Comparison of ENCODE assay signal across 9 cellular contexts in genomic region chr17:63497708-63498483, GRCh38. TPM values are rescaled to one million over a fixed set of nuclear protein-coding genes. Genes with fewer than 3 reads are reported as not detected.
DNase-seq lines count a peak whose midpoint lies in the region; ATAC-seq and TF ChIP-seq lines count a peak whose summit lies in the region.
"Had no signal": no experiment of that assay in that cellular context is flagged by ENCODE, and none has a peak within 500 bp of the region (broad histone marks: within the 10 kb centered on the region; RNA-seq: fewer than 3 reads in every experiment).

No MANE protein-coding gene starts in this region.

- no peaks in the 10 kb centered on the region for H3K4me1 ChIP-seq in SJCRH30

- H3K36me3 Mint-ChIP-seq in stimulated activated effector memory CD8-positive, alpha-beta T cell treated with anti-CD3 and anti-CD28 coated beads, Interleukin-12 subunit alpha, Interleukin-12 subunit beta, amount 100 ng/mL, for 72 hours = no peaks in the 10 kb centered on the region

- H3K27ac ChIP-seq in SJCRH30 = no peak overlapping the region

- DNase-seq in D341Med (ENCODE audit: low spot score) (peak; percentile 87), HEK293T (ENCODE audit: extremely low spot score) (peak; percentile 25), SJCRH30 (peak; percentile 24 to 27), kidney epithelial cell (ENCODE audit: low read depth) (no peak), hypothalamus (lab: John Stamatoyannopoulos, UW) (no peak)
- DNase-seq in stimulated activated effector memory CD8-positive, alpha-beta T cell treated with anti-CD3 and anti-CD28 coated beads, Interleukin-12 subunit alpha, Interleukin-12 subunit beta, amount 100 ng/mL, for 72 hours (ENCODE audit: low spot score in 2 of 2) = no peak

- no peak overlapping the region for H3K4me3 ChIP-seq in SJCRH30
- no peak overlapping the region for H3K4me3 ChIP-seq in kidney epithelial cell (ENCODE audit: low read depth, low read length)

- POLR2A ChIA-PET in HEK293T (lab: Yijun Ruan, JAX) = interaction anchor here (0.7 kb wide), 1 partner anchor 109 kb away, joined by 4 read pairs; no protein-coding TSS in a partner anchor

- H3K36me3 ChIP-seq in SJCRH30 = no peaks in the 10 kb centered on the region
- no peaks in the 10 kb centered on the region for H3K36me3 ChIP-seq in kidney epithelial cell (ENCODE audit: control insufficient read depth, insufficient read depth, low read length)

- no peak overlapping the region for H3K27ac Mint-ChIP-seq in stimulated activated effector memory CD8-positive, alpha-beta T cell treated with anti-CD3 and anti-CD28 coated beads, Interleukin-12 subunit alpha, Interleukin-12 subunit beta, amount 100 ng/mL, for 72 hours

- no peak overlapping the region for H3K4me3 Mint-ChIP-seq in stimulated activated effector memory CD8-positive, alpha-beta T cell treated with anti-CD3 and anti-CD28 coated beads, Interleukin-12 subunit alpha, Interleukin-12 subunit beta, amount 100 ng/mL, for 72 hours

- H3K27me3 ChIP-seq in SJCRH30 = no peaks in the 10 kb centered on the region
- peaks cover 3% of the 10 kb centered on the region for H3K27me3 ChIP-seq in kidney epithelial cell (ENCODE audit: control insufficient read depth, insufficient read depth, low read length)

- CTCF ChIA-PET in HEK293T (lab: Yijun Ruan, JAX) = no interaction called here

- H3K4me1 Mint-ChIP-seq in stimulated activated effector memory CD8-positive, alpha-beta T cell treated with anti-CD3 and anti-CD28 coated beads, Interleukin-12 subunit alpha, Interleukin-12 subunit beta, amount 100 ng/mL, for 72 hours = no peaks in the 10 kb centered on the region

- no peaks in the 10 kb centered on the region for H3K9me3 ChIP-seq in SJCRH30 (replicated peaks)

- peak; percentile 27 for TF ChIP-seq CTCF in kidney epithelial cell (IDR thresholded peaks at IDR 0.05; ENCODE audit: insufficient read depth, low read length, poor library complexity, severe bottlenecking)

- no peak for ATAC-seq in GM19455 (IDR thresholded peaks at IDR 0.05; ENCODE audit: unreplicated experiment)
- ATAC-seq in GM18858 (IDR thresholded peaks at IDR 0.05; ENCODE audit: unreplicated experiment) = no peak
- ATAC-seq in stimulated activated effector memory CD8-positive, alpha-beta T cell treated with anti-CD3 and anti-CD28 coated beads, Interleukin-12 subunit alpha, Interleukin-12 subunit beta, amount 100 ng/mL, for 72 hours = no peak

- H3K9me3 Mint-ChIP-seq in stimulated activated effector memory CD8-positive, alpha-beta T cell treated with anti-CD3 and anti-CD28 coated beads, Interleukin-12 subunit alpha, Interleukin-12 subunit beta, amount 100 ng/mL, for 72 hours = no peaks in the 10 kb centered on the region

TF ChIP-seq in HEK293T, 16 proteins besides CTCF, POLR2A, EP300 and RAD21:
- TF ChIP-seq LEF1 (IDR thresholded peaks at IDR 0.05; ENCODE audit: borderline replicate concordance) (no peak), FOXM1 (IDR thresholded peaks at IDR 0.05; ENCODE audit: borderline replicate concordance) (no peak), PKNOX1 (IDR thresholded peaks at IDR 0.05) (peak; percentile 53; the same call in 1 of the 2 replicates), HDGF (IDR thresholded peaks at IDR 0.05; ENCODE audit: borderline replicate concordance) (no peak)

RNA-seq across cellular contexts. Expression of gene ACE, which starts 21.0 kb away (rescaled TPM):
- total RNA-seq in SJCRH30 (2014; rRNA removed; shearing (Covaris generic)) = 0.76 and 1.1 TPM in 2 replicates
- total RNA-seq in kidney epithelial cell = 1.5 and 1.6 TPM in 2 replicates

RNA-seq across cellular contexts. Expression of gene KCNH6, which starts 25.3 kb away (rescaled TPM):
- not detected in 2 replicates for total RNA-seq in SJCRH30 (2014; rRNA removed; shearing (Covaris generic))
- total RNA-seq in kidney epithelial cell = 0.07 and 0.21 TPM in 2 replicates
- total RNA-seq: T-helper 2 cell treated with Interferon-gamma antibody and Interleukin-4, amounts not matched to agents 100 ng/mL and 5 ng/mL, for 36 hours had no signal

RNA-seq across cellular contexts. Expression of gene CYB561, which starts 51.8 kb away (rescaled TPM):
- total RNA-seq in SJCRH30 (2014; rRNA removed; shearing (Covaris generic)) = not detected in 2 replicates
- total RNA-seq in kidney epithelial cell = 19.3 and 26.4 TPM in 2 replicates

RNA-seq across cellular contexts. Expression of gene DCAF7, which starts 52.4 kb away (rescaled TPM):
- 53.9 and 55.4 TPM in 2 replicates for total RNA-seq in SJCRH30 (2014; rRNA removed; shearing (Covaris generic))
- 47.0 and 49.4 TPM in 2 replicates for total RNA-seq in kidney epithelial cell

Comparison
In these comparisons a context has a peak if more than half of its experiments do, and no peak if none do; other contexts are left out.
1. DNase-seq: peak in D341Med (single experiment), HEK293T (single experiment) and SJCRH30 (2 of 2); none in kidney epithelial cell (single experiment), hypothalamus (0 of 51) and stimulated activated effector memory CD8-positive, alpha-beta T cell treated with anti-CD3 and anti-CD28 coated beads, Interleukin-12 subunit alpha, Interleukin-12 subunit beta, amount 100 ng/mL, for 72 hours (0 of 2).
2. RNA of gene CYB561, which starts 51.8 kb away (total RNA-seq): 19.3 to 26.4 TPM in kidney epithelial cell; not detected in SJCRH30; every median in the first group is over 10 times any median in the second.